Comparison of ENCODE assay signal across 9 cellular contexts in genomic region chr3:170585937-170586310, GRCh38. TPM values are rescaled to one million over a fixed set of nuclear protein-coding genes. Genes with fewer than 3 reads are reported as not detected.
DNase-seq lines count a peak whose midpoint lies in the region; ATAC-seq, FAIRE-seq and TF ChIP-seq lines count a peak whose summit lies in the region.
"Had no signal": no experiment of that assay in that cellular context is flagged by ENCODE, and none has a peak within 500 bp of the region (broad histone marks: within the 10 kb centered on the region; RNA-seq: fewer than 3 reads in every experiment).

TSS of gene SLC7A14 (minus strand) at chr3:170586075. CDS start at chr3:170526936, 59,139 bp downstream.

- peaks cover 2% of the 10 kb centered on the region for H3K36me3 Mint-ChIP-seq in activated CD4-positive, alpha-beta T cell treated with anti-CD3 and anti-CD28 coated beads, Interleukin-2, amount 10 ng/mL, durations not matched to agents 7 days and 5 days (ENCODE audit: low read depth)
- H3K36me3 Mint-ChIP-seq in T-helper 17 cell (ENCODE audit: low read depth), result peaks cover 3% of the 10 kb centered on the region

- TF ChIP-seq RAD21 in Ishikawa (IDR thresholded peaks at IDR 0.05; ENCODE audit: low read depth), result no peak

- H3K4me1 ChIP-seq in ACC112 (ENCODE audit: control insufficient read depth, insufficient read depth, low read length, unreplicated experiment), result no peaks in the 10 kb centered on the region
- H3K4me1 ChIP-seq in keratinocyte (ENCODE audit: control insufficient read depth, extremely low read depth, insufficient read depth, low read length), result no peaks in the 10 kb centered on the region

- H3K27me3 ChIP-seq in ACC112 (ENCODE audit: insufficient read depth, low read length) (peaks cover 71% of the 10 kb centered on the region), keratinocyte (ENCODE audit: control insufficient read depth, extremely low read depth, insufficient read depth, low read length) (peaks cover 40% of the 10 kb centered on the region)

- H3K9ac ChIP-seq in keratinocyte (ENCODE audit: control insufficient read depth, extremely low read depth, insufficient read depth, low read length), result no peak within 1 kb of the TSS

- H3K79me2 ChIP-seq in ACC112 (ENCODE audit: control insufficient read depth, insufficient read depth, low read length, unreplicated experiment), result no peaks in the 10 kb centered on the region
- H3K79me2 ChIP-seq in keratinocyte (ENCODE audit: control insufficient read depth, insufficient read depth, low read length), result no peaks in the 10 kb centered on the region

- no peaks in the 10 kb centered on the region for H3K9me1 ChIP-seq in keratinocyte (ENCODE audit: control insufficient read depth, extremely low read depth, insufficient read depth, low read length)

- CTCF ChIA-PET in activated CD4-positive, alpha-beta T cell treated with anti-CD3 and anti-CD28 coated beads, Interleukin-2, amount 10 ng/mL, durations not matched to agents 7 days and 5 days (lab: Charles Lee), result no interaction called here

- no peaks in the 10 kb centered on the region for H3K9me3 ChIP-seq in keratinocyte (ENCODE audit: control insufficient read depth, low read depth, low read length)
- H3K9me3 ChIP-seq in T-helper 17 cell (ENCODE audit: control insufficient read depth, low read length, poor library complexity, severe bottlenecking), result no peaks in the 10 kb centered on the region

- H3K9me3 Mint-ChIP-seq in activated CD4-positive, alpha-beta T cell treated with anti-CD3 and anti-CD28 coated beads, Interleukin-2, amount 10 ng/mL, durations not matched to agents 7 days and 5 days, result no peaks in the 10 kb centered on the region

- H3K27ac ChIP-seq in ACC112 (ENCODE audit: low read depth, low read length) (no peak within 1 kb of the TSS), keratinocyte (ENCODE audit: control insufficient read depth, insufficient read depth, low read length) (no peak within 1 kb of the TSS)

- dilution Hi-C loops in keratinocyte (cut with MboI; ENCODE audit: extremely low pct_ligation_motif_present, low sequenced_read_pairs), result no loop called here

- no peak within 1 kb of the TSS for H3K4me3 Mint-ChIP-seq in activated CD4-positive, alpha-beta T cell treated with anti-CD3 and anti-CD28 coated beads, Interleukin-2, amount 10 ng/mL, durations not matched to agents 7 days and 5 days
- H3K4me3 Mint-ChIP-seq in T-helper 17 cell, result no peak within 1 kb of the TSS

- no peak for FAIRE-seq in keratinocyte (lab: Jason Lieb, UNC)

- H3K36me3 ChIP-seq in ACC112 (ENCODE audit: insufficient read depth, low read length) (no peaks in the 10 kb centered on the region), keratinocyte (ENCODE audit: control insufficient read depth in 2 of 2, extremely low read depth in 1 of 2, insufficient read depth in 2 of 2, low read length in 2 of 2) (no peaks in the 10 kb centered on the region)

- ATAC-seq in GM21576 (IDR thresholded peaks at IDR 0.05; ENCODE audit: unreplicated experiment), result no peak
- no peak for ATAC-seq in HG03135 (IDR thresholded peaks at IDR 0.05; ENCODE audit: unreplicated experiment)
- no peak for ATAC-seq in T-helper 17 cell

- H3K4me3 ChIP-seq in ACC112 (ENCODE audit: low read depth, low read length), result peak within 1 kb of the TSS; percentile 83
- H3K4me3 ChIP-seq in cardiac fibroblast (replicated peaks in 1 of 2; ENCODE audit: low read depth in 2 of 2, low read length in 2 of 2), result peak within 1 kb of the TSS; percentile 26 to 41
- H3K4me3 ChIP-seq in keratinocyte (ENCODE audit: control insufficient read depth in 2 of 3, extremely low read depth in 1 of 3, insufficient read depth in 2 of 3, low read depth in 1 of 3, low read length in 3 of 3), result no peak within 1 kb of the TSS

- no peaks in the 10 kb centered on the region for H3K4me1 Mint-ChIP-seq in activated CD4-positive, alpha-beta T cell treated with anti-CD3 and anti-CD28 coated beads, Interleukin-2, amount 10 ng/mL, durations not matched to agents 7 days and 5 days
- no peaks in the 10 kb centered on the region for H3K4me1 Mint-ChIP-seq in T-helper 17 cell

- no peaks in the 10 kb centered on the region for H4K20me1 ChIP-seq in keratinocyte (ENCODE audit: control insufficient read depth, extremely low read depth, insufficient read depth, low read length)

- TF ChIP-seq EP300 in Ishikawa (IDR thresholded peaks at IDR 0.05; ENCODE audit: borderline replicate concordance), result no peak

- H3K27me3 Mint-ChIP-seq in activated CD4-positive, alpha-beta T cell treated with anti-CD3 and anti-CD28 coated beads, Interleukin-2, amount 10 ng/mL, durations not matched to agents 7 days and 5 days, result peaks cover 50% of the 10 kb centered on the region
- peaks cover 58% of the 10 kb centered on the region for H3K27me3 Mint-ChIP-seq in T-helper 17 cell

- no peak within 1 kb of the TSS for H3K27ac Mint-ChIP-seq in activated CD4-positive, alpha-beta T cell treated with anti-CD3 and anti-CD28 coated beads, Interleukin-2, amount 10 ng/mL, durations not matched to agents 7 days and 5 days
- H3K27ac Mint-ChIP-seq in T-helper 17 cell, result no peak within 1 kb of the TSS

- POLR2A ChIA-PET in activated CD4-positive, alpha-beta T cell treated with anti-CD3 and anti-CD28 coated beads, Interleukin-2, amount 10 ng/mL, durations not matched to agents 7 days and 5 days (lab: Charles Lee), result no interaction called here

- H3K4me2 ChIP-seq in keratinocyte (ENCODE audit: control insufficient read depth, extremely low read depth, insufficient read depth, low read depth, low read length), result peak within 1 kb of the TSS; percentile 43

- TF ChIP-seq CTCF in cardiac fibroblast (IDR thresholded peaks at IDR 0.05; ENCODE audit: low read depth, low read length) (no peak), keratinocyte (optimal IDR thresholded peaks at IDR 0.05 in 1 of 3, IDR thresholded peaks at IDR 0.05 in 1 of 3, conservative IDR thresholded peaks at IDR 0.05 in 1 of 3; ENCODE audit: extremely low read depth in 1 of 3, insufficient read depth in 2 of 3, low read length in 3 of 3) (no peak)

- H2AFZ ChIP-seq in ACC112 (ENCODE audit: low read length, unreplicated experiment), result peak within 1 kb of the TSS; percentile 48
- no peak within 1 kb of the TSS for H2AFZ ChIP-seq in keratinocyte (ENCODE audit: control insufficient read depth, low read length)

- DNase-seq in cardiac fibroblast (ENCODE audit: low read depth in 2 of 2) (peak in 1 of 2 donors; percentile 5), keratinocyte (ENCODE audit: low read depth, low spot score) (no peak), T-helper 17 cell (no peak)
- no peak for DNase-seq in activated CD4-positive, alpha-beta T cell treated with anti-CD3 and anti-CD28 coated beads, Interleukin-2, amount 10 ng/mL, durations not matched to agents 7 days and 5 days
- DNase-seq: DND-41 had no signal

TF ChIP-seq in Ishikawa, 13 proteins besides CTCF, POLR2A, EP300 and RAD21:
- TF ChIP-seq REST (IDR thresholded peaks at IDR 0.05; ENCODE audit: low read depth) (peak; percentile 17; the same call in 1 of the 2 replicates), TCF12 (IDR thresholded peaks at IDR 0.05; ENCODE audit: low read depth) (no peak)

RNA-seq across cellular contexts. Expression of gene SLC7A14, which starts in this region (rescaled TPM):
- polyA plus RNA-seq in keratinocyte, result not detected in 3 replicates
- polyA plus RNA-seq in keratinocyte (2011; ENCODE audit: low read depth), result not detected
- polyA plus RNA-seq in keratinocyte (2011; cell fraction: cytosol; rRNA removed), result not detected in 2 replicates
- polyA plus RNA-seq in keratinocyte (2011; cell fraction: nucleus; rRNA removed), result not detected in 2 replicates
- polyA plus RNA-seq in keratinocyte (2012; ENCODE audit: low replicate concordance), result not detected in 2 replicates
- polyA minus RNA-seq in keratinocyte, result not detected in 3 replicates
- not detected for polyA minus RNA-seq in keratinocyte (2011; cell fraction: cytosol; rRNA and poly(A)+ RNA removed)
- polyA minus RNA-seq in keratinocyte (2011; cell fraction: nucleus; rRNA and poly(A)+ RNA removed), result not detected in 2 replicates
- not detected for total RNA-seq in activated CD4-positive, alpha-beta T cell treated with anti-CD3 and anti-CD28 coated beads, Interleukin-2, amount 10 ng/mL, durations not matched to agents 7 days and 5 days
- total RNA-seq in T-helper 17 cell, result not detected

Comparison
In these comparisons a context has a peak if more than half of its experiments do, and no peak if none do; other contexts are left out.
1. H3K4me3 ChIP-seq: peak in ACC112 (single experiment) and cardiac fibroblast (2 of 2); none in keratinocyte (0 of 3).